13 cellular contexts compared by ENCODE assay signal in the genomic region with DNA sequence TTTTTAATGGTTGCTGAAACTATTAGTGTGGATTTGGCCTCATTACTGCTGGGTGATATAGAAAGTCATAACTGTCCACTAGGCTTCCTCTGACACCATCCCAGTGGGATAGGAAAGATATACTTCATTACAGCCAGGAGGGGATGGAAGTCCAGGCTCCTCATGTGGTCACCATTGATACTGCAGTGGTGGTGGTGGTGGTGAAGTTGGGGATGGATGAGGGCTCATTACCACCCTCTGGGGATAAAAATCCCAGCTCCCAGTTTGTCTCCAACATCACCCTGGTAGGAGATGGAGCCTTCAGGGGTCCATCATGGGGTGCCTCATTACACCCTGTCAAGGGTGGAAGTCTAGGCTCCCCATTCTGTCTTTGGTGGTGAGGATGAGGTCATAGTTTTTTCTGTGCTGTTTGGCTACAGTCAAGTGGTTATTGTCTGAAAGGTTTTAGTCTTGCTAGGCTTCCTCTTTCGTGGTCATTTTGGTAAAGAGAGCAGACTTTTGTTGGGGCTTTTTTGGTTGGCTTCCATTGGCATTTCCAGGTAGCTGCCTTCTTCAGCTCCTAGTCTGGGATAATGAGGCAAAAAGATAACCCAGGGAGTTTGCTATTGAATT. TPM values are rescaled to one million over a fixed set of nuclear protein-coding genes. Genes with fewer than 3 reads are reported as not detected.
A peak's percentile ranks its signal among the peaks of the same experiment; 100 is the strongest.
DNase-seq lines count a peak whose midpoint lies in the region; ATAC-seq lines count a peak whose summit lies in the region.
"Had no signal": no experiment of that assay in that cellular context is flagged by ENCODE, and none has a peak within 500 bp of the region (broad histone marks: within the 10 kb centered on the region; RNA-seq: fewer than 3 reads in every experiment).

No MANE protein-coding gene starts in this region.

- no peak overlapping the region for H3K18ac ChIP-seq in mesendoderm (ENCODE audit: low read length)

- no peak overlapping the region for H4K5ac ChIP-seq in mesendoderm (ENCODE audit: low read length)

- H3K27ac ChIP-seq in mesendoderm (ENCODE audit: low read depth, low read length): no peak overlapping the region

- H3K56ac ChIP-seq in mesendoderm (ENCODE audit: low read length): no peak overlapping the region

- H3K27me3 ChIP-seq in mesendoderm (ENCODE audit: insufficient read depth, low read length, poor library complexity): no peaks in the 10 kb centered on the region

- no peak overlapping the region for H3K23ac ChIP-seq in mesendoderm (ENCODE audit: low read length)

- H3K4me3 ChIP-seq in mesendoderm (ENCODE audit: low read length): no peak overlapping the region

- no peak overlapping the region for H2BK5ac ChIP-seq in mesendoderm (ENCODE audit: low read length)

- no peaks in the 10 kb centered on the region for H3K27me3 Mint-ChIP-seq in activated naive CD4-positive, alpha-beta T cell treated with anti-CD3 and anti-CD28 coated beads, Interleukin-2, amount 10 ng/mL, durations not matched to agents 7 days and 5 days
- no peaks in the 10 kb centered on the region for H3K27me3 Mint-ChIP-seq in stimulated activated naive B cell treated with anti-CD40 and anti-IgM and Interleukin-4, amounts not matched to agents 10 μg/mL and 1 μg/mL and 100 μg/mL, for 72 hours
- H3K27me3 Mint-ChIP-seq: natural killer cell treated with Interleukin-12 subunit alpha and Interleukin-12 subunit beta and Interleukin-15 and Interleukin-18, amount 100 ng/mL, for 72 hours; stimulated activated naive CD8-positive, alpha-beta T cell treated with anti-CD3 and anti-CD28 coated beads, Interleukin-15, Interleukin-2, amounts not matched to agents 100 ng/mL and 50 ng/mL, for 24 hours had no signal

- no peak for DNase-seq in activated naive CD4-positive, alpha-beta T cell treated with anti-CD3 and anti-CD28 coated beads, Interleukin-2, amount 10 ng/mL, durations not matched to agents 7 days and 5 days
- no peak for DNase-seq in activated naive CD4-positive, alpha-beta T cell (lab: John Stamatoyannopoulos, UW)
- DNase-seq in stimulated activated naive B cell treated with anti-CD40 and anti-IgM and Interleukin-4, amounts not matched to agents 10 μg/mL and 1 μg/mL and 100 μg/mL, for 72 hours: peak; percentile 9
- DNase-seq in mesendoderm (no peak), medulla oblongata (ENCODE audit: extremely low spot score) (no peak)
- DNase-seq in stimulated activated CD4-positive, alpha-beta T cell treated with anti-CD3 and anti-CD28 coated beads, Interleukin-2, amount 100 ng/mL, for 48 hours: no peak
- DNase-seq: GDM1; NCI-H69; stimulated activated CD4-positive, alpha-beta T cell treated with anti-CD3 and anti-CD28 coated beads, Interleukin-12 subunit alpha, Interleukin-12 subunit beta, amount 100 ng/mL, for 4 hours had no signal

- no peak overlapping the region for H2AK5ac ChIP-seq in mesendoderm (ENCODE audit: low read length)

- ATAC-seq in GM21786 (IDR thresholded peaks at IDR 0.05; ENCODE audit: unreplicated experiment) (peak; percentile 81), HG03460 (IDR thresholded peaks at IDR 0.05; ENCODE audit: unreplicated experiment) (peak; percentile 89)
- peak; percentile 87 to 96 for ATAC-seq in stimulated activated naive B cell treated with anti-CD40 and anti-IgM and Interleukin-4, amounts not matched to agents 10 μg/mL and 1 μg/mL and 100 μg/mL, for 72 hours (replicated peaks)
- ATAC-seq: natural killer cell treated with Interleukin-12 subunit alpha and Interleukin-12 subunit beta and Interleukin-15 and Interleukin-18, amount 100 ng/mL, for 72 hours had no signal

- no peak overlapping the region for H3K9ac ChIP-seq in mesendoderm (ENCODE audit: low read length)

- no peaks in the 10 kb centered on the region for H3K4me1 ChIP-seq in mesendoderm (ENCODE audit: control insufficient read depth, low read depth, low read length)

- WGBS in mesendoderm (ENCODE audit: extremely low coverage, insufficient coverage, low lambda C conversion rate): no CpG with 5 or more reads among the region's 1 CpG

- H3K36me3 ChIP-seq in mesendoderm (ENCODE audit: control insufficient read depth, insufficient read depth, low read length): no peaks in the 10 kb centered on the region

- peaks cover 20% of the 10 kb centered on the region for H3K36me3 Mint-ChIP-seq in activated naive CD4-positive, alpha-beta T cell treated with anti-CD3 and anti-CD28 coated beads, Interleukin-2, amount 10 ng/mL, durations not matched to agents 7 days and 5 days
- peaks cover 23 to 44% of the 10 kb centered on the region in 2 donors for H3K36me3 Mint-ChIP-seq in stimulated activated naive B cell treated with anti-CD40 and anti-IgM and Interleukin-4, amounts not matched to agents 10 μg/mL and 1 μg/mL and 100 μg/mL, for 72 hours

- no peak overlapping the region for H2BK120ac ChIP-seq in mesendoderm (ENCODE audit: low read depth, low read length)

- H2BK15ac ChIP-seq in mesendoderm (replicated peaks; ENCODE audit: low read depth): no peak overlapping the region

- H3K79me1 ChIP-seq in mesendoderm (ENCODE audit: low read length): no peaks in the 10 kb centered on the region

- H3K27ac Mint-ChIP-seq in activated naive CD4-positive, alpha-beta T cell treated with anti-CD3 and anti-CD28 coated beads, Interleukin-2, amount 10 ng/mL, durations not matched to agents 7 days and 5 days: peak overlapping the region; percentile 60
- H3K27ac Mint-ChIP-seq in stimulated activated naive B cell treated with anti-CD40 and anti-IgM and Interleukin-4, amounts not matched to agents 10 μg/mL and 1 μg/mL and 100 μg/mL, for 72 hours: peak overlapping the region; percentile 56
- H3K27ac Mint-ChIP-seq: stimulated activated naive CD8-positive, alpha-beta T cell treated with anti-CD3 and anti-CD28 coated beads, Interleukin-15, Interleukin-2, amounts not matched to agents 100 ng/mL and 50 ng/mL, for 24 hours had no signal

- H3K4ac ChIP-seq in mesendoderm (ENCODE audit: low read depth, low read length): no peak overlapping the region

- CTCF ChIA-PET in activated naive CD4-positive, alpha-beta T cell treated with anti-CD3 and anti-CD28 coated beads, Interleukin-2, amount 10 ng/mL, durations not matched to agents 7 days and 5 days (lab: Charles Lee): interaction anchor here (0.8 to 1.7 kb wide), 2 partner anchors 14 to 71 kb away, joined by 3 to 4 read pairs; no protein-coding TSS in a partner anchor

- H3K4me1 Mint-ChIP-seq in activated naive CD4-positive, alpha-beta T cell treated with anti-CD3 and anti-CD28 coated beads, Interleukin-2, amount 10 ng/mL, durations not matched to agents 7 days and 5 days: peaks cover 16% of the 10 kb centered on the region
- peaks cover 7 to 11% of the 10 kb centered on the region in 2 donors for H3K4me1 Mint-ChIP-seq in stimulated activated naive B cell treated with anti-CD40 and anti-IgM and Interleukin-4, amounts not matched to agents 10 μg/mL and 1 μg/mL and 100 μg/mL, for 72 hours

- H3K9me3 Mint-ChIP-seq in activated naive CD4-positive, alpha-beta T cell treated with anti-CD3 and anti-CD28 coated beads, Interleukin-2, amount 10 ng/mL, durations not matched to agents 7 days and 5 days: peaks cover 15% of the 10 kb centered on the region
- H3K9me3 Mint-ChIP-seq in stimulated activated naive B cell treated with anti-CD40 and anti-IgM and Interleukin-4, amounts not matched to agents 10 μg/mL and 1 μg/mL and 100 μg/mL, for 72 hours: peaks cover 6 to 10% of the 10 kb centered on the region in 2 donors

- H4K8ac ChIP-seq in mesendoderm (ENCODE audit: low read depth, low read length): no peak overlapping the region

- no peaks in the 10 kb centered on the region for H3K79me2 ChIP-seq in mesendoderm (ENCODE audit: control insufficient read depth, insufficient read depth, low read length)

- H3K4me2 ChIP-seq in mesendoderm (ENCODE audit: low read length): no peak overlapping the region

- H3K4me3 Mint-ChIP-seq in activated naive CD4-positive, alpha-beta T cell treated with anti-CD3 and anti-CD28 coated beads, Interleukin-2, amount 10 ng/mL, durations not matched to agents 7 days and 5 days: no peak overlapping the region
- no peak overlapping the region for H3K4me3 Mint-ChIP-seq in stimulated activated naive B cell treated with anti-CD40 and anti-IgM and Interleukin-4, amounts not matched to agents 10 μg/mL and 1 μg/mL and 100 μg/mL, for 72 hours
- H3K4me3 Mint-ChIP-seq: natural killer cell treated with Interleukin-12 subunit alpha and Interleukin-12 subunit beta and Interleukin-15 and Interleukin-18, amount 100 ng/mL, for 72 hours; stimulated activated naive CD8-positive, alpha-beta T cell treated with anti-CD3 and anti-CD28 coated beads, Interleukin-15, Interleukin-2, amounts not matched to agents 100 ng/mL and 50 ng/mL, for 24 hours had no signal

RNA-seq across cellular contexts. Expression of a gene that starts 30.1 kb away (rescaled TPM):
- 1.7 TPM for polyA plus RNA-seq in mesendoderm (2013, experiment 1 of 2)
- 1.5 TPM for polyA plus RNA-seq in mesendoderm (2013, experiment 2 of 2)
